Comparison of ENCODE assay signal across 1 cellular context in genomic region chr1:109024651-109025050, GRCh38.
TF ChIP-seq lines count a peak whose summit lies in the region.

No MANE protein-coding gene starts in this region.

TF ChIP-seq in IMR-90, 13 proteins besides CTCF, POLR2A, EP300 and RAD21:
- TF ChIP-seq BHLHE40 (IDR thresholded peaks at IDR 0.05; ENCODE audit: low read depth, low read length) (no peak), MAFK (IDR thresholded peaks at IDR 0.05; ENCODE audit: low read depth, low read length) (no peak), CEBPB (IDR thresholded peaks at IDR 0.05; ENCODE audit: low read depth, low read length) (no peak), RFX5 (IDR thresholded peaks at IDR 0.05; ENCODE audit: low read depth, low read length) (no peak), SMC3 (IDR thresholded peaks at IDR 0.05; ENCODE audit: low read depth, low read length) (no peak), ELK1 (IDR thresholded peaks at IDR 0.05; ENCODE audit: borderline replicate concordance, low read depth, low read length) (no peak), MXI1 (IDR thresholded peaks at IDR 0.05; ENCODE audit: borderline replicate concordance, low read depth, low read length) (no peak), RCOR1 (IDR thresholded peaks at IDR 0.05; ENCODE audit: insufficient replicate concordance, low read length) (no peak), USF2 (IDR thresholded peaks at IDR 0.05; ENCODE audit: low read depth, low read length) (no peak), MAZ (IDR thresholded peaks at IDR 0.05; ENCODE audit: borderline replicate concordance, low read depth, low read length) (no peak), FOS (IDR thresholded peaks at IDR 0.05; ENCODE audit: low read depth, low read length) (no peak), CHD1 (IDR thresholded peaks at IDR 0.05; ENCODE audit: low read depth, low read length) (no peak), NFE2L2 (IDR thresholded peaks at IDR 0.05; ENCODE audit: low read depth, low read length) (no peak)
